ENCODE assay signal across 28 cellular contexts in genomic region chr12:3987571-3987970, GRCh38.
"Had no signal": no experiment of that assay in that cellular context is flagged by ENCODE, and none has a peak within 500 bp of the region (broad histone marks: within the 10 kb centered on the region; RNA-seq: fewer than 3 reads in every experiment).

No MANE protein-coding gene starts in this region.

- H3K9ac ChIP-seq: parathyroid adenoma had no signal

- H3K4me1 Mint-ChIP-seq: immature natural killer cell had no signal

- H3K4me2 ChIP-seq: smooth muscle cell had no signal

- H3K27me3 ChIP-seq: right atrium auricular region had no signal

- ATAC-seq: effector memory CD8-positive, alpha-beta T cell; heart left ventricle; left ventricle myocardium superior; psoas muscle had no signal

- H3K79me2 ChIP-seq: parathyroid adenoma had no signal

- DNase-seq: activated CD4-positive, alpha-beta memory T cell treated with anti-CD3 and anti-CD28 coated beads for 36 hours; activated CD4-positive, alpha-beta T cell treated with anti-CD3 and anti-CD28 coated beads, Interleukin-2, amount 10 ng/mL, durations not matched to agents 24 days and 14 days; activated CD4-positive, CD25-positive, alpha-beta regulatory T cell treated with anti-CD3 and anti-CD28 coated beads, Interleukin-2, amount 50 U/mL, for 72 hours; activated effector memory CD4-positive, alpha-beta T cell treated with anti-CD3 and anti-CD28 coated beads, Interleukin-2, amount 50 U/mL, for 16 hours; activated naive CD4-positive, alpha-beta T cell treated with anti-CD3 and anti-CD28 coated beads for 36 hours; activated naive CD8-positive, alpha-beta T cell treated with anti-CD3 and anti-CD28 coated beads, Interleukin-2, amount 10 ng/mL, durations not matched to agents 7 days and 5 days; activated T-cell treated with anti-CD3 and anti-CD28 coated beads, Interleukin-2, amount 50 U/mL, for 4 hours; amniotic stem cell; caudate nucleus; cortex of kidney; effector memory CD8-positive, alpha-beta T cell; erythroblast; heart left ventricle; hypothalamus; immature natural killer cell; left ventricle myocardium superior; occipital lobe; psoas muscle; stimulated activated CD4-positive, alpha-beta T cell treated with anti-CD3 and anti-CD28 coated beads, Interleukin-1b, Interleukin-23, amount 100 ng/mL, for 48 hours; stimulated activated CD8-positive, alpha-beta memory T cell treated with anti-CD3 and anti-CD28 coated beads, Interleukin-4, amount 100 ng/mL, for 48 hours; T-helper 2 cell; tibial artery had no signal

- H3K4me1 ChIP-seq: heart left ventricle, psoas muscle, right atrium auricular region, suprapubic skin, tibial artery had no signal

- H3K27ac ChIP-seq: psoas muscle, right atrium auricular region, suprapubic skin, tibial artery had no signal

- H3K4me3 Mint-ChIP-seq: activated CD4-positive, alpha-beta memory T cell treated with anti-CD3 and anti-CD28 coated beads for 36 hours; activated CD4-positive, alpha-beta T cell treated with anti-CD3 and anti-CD28 coated beads, Interleukin-2, amount 10 ng/mL, durations not matched to agents 24 days and 14 days; activated naive CD4-positive, alpha-beta T cell treated with anti-CD3 and anti-CD28 coated beads for 36 hours; activated T-cell treated with anti-CD3 and anti-CD28 coated beads, Interleukin-2, amount 50 U/mL, for 4 hours; effector memory CD8-positive, alpha-beta T cell; immature natural killer cell; neural crest cell; stimulated activated memory B cell treated with anti-CD40 and anti-IgM and Interleukin-4, amounts not matched to agents 10 μg/mL and 1 μg/mL and 100 μg/mL, for 72 hours had no signal

- H3K4me3 ChIP-seq: heart left ventricle, psoas muscle, right atrium auricular region, smooth muscle cell, suprapubic skin, tibial artery had no signal

- H3K27me3 Mint-ChIP-seq: activated CD4-positive, alpha-beta memory T cell treated with anti-CD3 and anti-CD28 coated beads for 36 hours; activated naive CD8-positive, alpha-beta T cell treated with anti-CD3 and anti-CD28 coated beads, Interleukin-2, amount 10 ng/mL, durations not matched to agents 7 days and 5 days; stimulated activated memory B cell treated with anti-CD40 and anti-IgM and Interleukin-4, amounts not matched to agents 10 μg/mL and 1 μg/mL and 100 μg/mL, for 72 hours had no signal

- H3K9me3 Mint-ChIP-seq: activated CD4-positive, alpha-beta T cell treated with anti-CD3 and anti-CD28 coated beads, Interleukin-2, amount 10 ng/mL, durations not matched to agents 24 days and 14 days; activated naive CD4-positive, alpha-beta T cell treated with anti-CD3 and anti-CD28 coated beads for 36 hours; activated T-cell treated with anti-CD3 and anti-CD28 coated beads, Interleukin-2, amount 50 U/mL, for 4 hours; effector memory CD8-positive, alpha-beta T cell; stimulated activated memory B cell treated with anti-CD40 and anti-IgM and Interleukin-4, amounts not matched to agents 10 μg/mL and 1 μg/mL and 100 μg/mL, for 72 hours had no signal

- H3K36me3 Mint-ChIP-seq: activated CD4-positive, alpha-beta memory T cell treated with anti-CD3 and anti-CD28 coated beads for 36 hours; immature natural killer cell had no signal

- H3K36me3 ChIP-seq: heart left ventricle, right atrium auricular region, suprapubic skin, tibial artery had no signal

- H3K27ac Mint-ChIP-seq: activated CD4-positive, alpha-beta memory T cell treated with anti-CD3 and anti-CD28 coated beads for 36 hours; activated CD4-positive, alpha-beta T cell treated with anti-CD3 and anti-CD28 coated beads, Interleukin-2, amount 10 ng/mL, durations not matched to agents 24 days and 14 days; activated naive CD4-positive, alpha-beta T cell treated with anti-CD3 and anti-CD28 coated beads for 36 hours; immature natural killer cell had no signal
